ENCODE assay signal across 11 cellular contexts in genomic region chr12:102155206-102155605, GRCh38. TPM values are rescaled to one million over a fixed set of nuclear protein-coding genes. Genes with fewer than 3 reads are reported as not detected.
"Had no signal": no experiment of that assay in that cellular context is flagged by ENCODE, and none has a peak within 500 bp of the region (broad histone marks: within the 10 kb centered on the region; RNA-seq: fewer than 3 reads in every experiment).

No MANE protein-coding gene starts in this region.

RNA-seq across cellular contexts. Expression of gene PMCH, which starts 42.4 kb away (rescaled TPM):
- total RNA-seq: OCI-LY7, PC-3, PC-9, Peyer's patch, Right ventricle myocardium inferior, Right ventricle myocardium superior, RPMI7951, SJCRH30, SJSA1, SK-MEL-5 had no signal
- polyA plus RNA-seq: SK-N-SH had no signal
